In the genomic region with DNA sequence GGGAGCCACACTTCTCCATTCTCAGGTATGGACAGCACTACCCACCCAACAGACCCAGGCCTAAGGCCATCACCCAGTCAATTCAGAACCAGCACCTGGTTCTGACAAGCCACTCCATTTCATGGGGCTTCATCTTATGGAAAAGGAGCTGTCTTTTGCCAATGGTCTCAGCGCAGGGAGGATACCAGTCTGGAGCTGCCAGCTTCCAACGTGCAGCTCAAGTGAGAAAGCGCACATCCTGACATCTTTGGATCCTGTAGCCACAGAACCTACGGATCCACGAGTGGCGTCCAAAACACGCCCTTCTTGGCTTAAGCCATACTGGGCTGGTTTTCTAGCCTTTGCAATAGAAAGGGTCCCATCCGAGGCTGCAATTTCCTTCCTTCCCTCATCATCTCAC, we compare ENCODE assay signal across 24 cellular contexts.
"Had no signal": no experiment of that assay in that cellular context is flagged by ENCODE, and none has a peak within 500 bp of the region (broad histone marks: within the 10 kb centered on the region; RNA-seq: fewer than 3 reads in every experiment).

No MANE protein-coding gene starts in this region.

- ATAC-seq: activated CD8-positive, alpha-beta T cell treated with anti-CD3 and anti-CD28 coated beads, Interleukin-2, amount 10 ng/mL, durations not matched to agents 7 days and 5 days; body of pancreas; effector memory CD8-positive, alpha-beta T cell; heart left ventricle; left cardiac atrium; mucosa of descending colon; SK-N-SH treated with all-trans-retinoic acid at 6 μM for 48 hours; stimulated activated naive CD8-positive, alpha-beta T cell treated with anti-CD3 and anti-CD28 coated beads, Interleukin-15, amount 100 ng/mL, for 72 hours; T-cell had no signal

- H3K4me3 Mint-ChIP-seq: activated CD4-positive, alpha-beta T cell treated with anti-CD3 and anti-CD28 coated beads, Interleukin-2, amount 10 ng/mL, durations not matched to agents 7 days and 5 days; activated CD8-positive, alpha-beta T cell treated with anti-CD3 and anti-CD28 coated beads, Interleukin-2, amount 10 ng/mL, durations not matched to agents 7 days and 5 days; activated T-helper 1 cell treated with anti-CD3 and anti-CD28 coated beads, Interleukin-12 subunit alpha, Interleukin-12 subunit beta, Interleukin-2, Interleukin-4 antibody, amounts not matched to agents 30 ng/mL and 10 ng/mL and 1 ng/mL, durations not matched to agents 14 hours and 24 hours and 36 hours; effector memory CD8-positive, alpha-beta T cell; memory B cell; neural progenitor cell; stimulated activated naive CD8-positive, alpha-beta T cell treated with anti-CD3 and anti-CD28 coated beads, Interleukin-15, amount 100 ng/mL, for 72 hours; T-cell; T-helper 2 cell treated with Interferon-gamma antibody and Interleukin-4, amounts not matched to agents 5 μg/mL and 100 μg/mL, for 36 hours had no signal

- H3K4me1 ChIP-seq: body of pancreas, neural progenitor cell, prostate gland, transverse colon had no signal

- H3K27me3 ChIP-seq: body of pancreas, dorsolateral prefrontal cortex, heart left ventricle, neural progenitor cell, transverse colon had no signal

- H3K4me3 ChIP-seq: body of pancreas, dorsolateral prefrontal cortex, heart left ventricle, mucosa of descending colon, neural progenitor cell, prostate gland, transverse colon had no signal

- H3K27ac ChIP-seq: body of pancreas, dorsolateral prefrontal cortex, neural progenitor cell, prostate gland, WERI-Rb-1 had no signal

- DNase-seq: activated CD4-positive, alpha-beta T cell treated with anti-CD3 and anti-CD28 coated beads, Interleukin-2, amount 10 ng/mL, durations not matched to agents 7 days and 5 days; activated CD4-positive, CD25-positive, alpha-beta regulatory T cell treated with anti-CD3 and anti-CD28 coated beads, Interleukin-2, amount 50 U/mL, for 72 hours; activated CD8-positive, alpha-beta T cell treated with anti-CD3 and anti-CD28 coated beads, Interleukin-2, amount 10 ng/mL, durations not matched to agents 7 days and 5 days; activated gamma-delta T cell; activated naive CD4-positive, alpha-beta T cell treated with anti-CD3 and anti-CD28 coated beads, Interleukin-2, amount 50 U/mL, for 16 hours; anterior cingulate cortex; body of pancreas; dorsolateral prefrontal cortex; effector memory CD8-positive, alpha-beta T cell; heart left ventricle; islet precursor cell; left cardiac atrium; mucosa of descending colon; stimulated activated CD4-positive, alpha-beta T cell treated with anti-CD3 and anti-CD28 coated beads, Interleukin-1b, Interleukin-23, amount 100 ng/mL, for 48 hours; stimulated activated naive CD8-positive, alpha-beta T cell treated with anti-CD3 and anti-CD28 coated beads, Interleukin-15, amount 100 ng/mL, for 72 hours; T-cell; transverse colon; WERI-Rb-1 had no signal

- H3K36me3 ChIP-seq: heart left ventricle, neural progenitor cell, prostate gland, transverse colon, WERI-Rb-1 had no signal

- H3K4me1 Mint-ChIP-seq: activated CD4-positive, alpha-beta T cell treated with anti-CD3 and anti-CD28 coated beads, Interleukin-2, amount 10 ng/mL, durations not matched to agents 7 days and 5 days; memory B cell; stimulated activated naive CD8-positive, alpha-beta T cell treated with anti-CD3 and anti-CD28 coated beads, Interleukin-15, amount 100 ng/mL, for 72 hours; T-cell had no signal

- H3K36me3 Mint-ChIP-seq: memory B cell, neural progenitor cell, T-cell had no signal

- H3K27me3 Mint-ChIP-seq: effector memory CD8-positive, alpha-beta T cell; stimulated activated naive CD8-positive, alpha-beta T cell treated with anti-CD3 and anti-CD28 coated beads, Interleukin-15, amount 100 ng/mL, for 72 hours; T-cell had no signal

- H3K9me3 Mint-ChIP-seq: activated T-helper 1 cell treated with anti-CD3 and anti-CD28 coated beads, Interleukin-12 subunit alpha, Interleukin-12 subunit beta, Interleukin-2, Interleukin-4 antibody, amounts not matched to agents 30 ng/mL and 10 ng/mL and 1 ng/mL, durations not matched to agents 14 hours and 24 hours and 36 hours; T-helper 2 cell treated with Interferon-gamma antibody and Interleukin-4, amounts not matched to agents 5 μg/mL and 100 μg/mL, for 36 hours had no signal

- H3K27ac Mint-ChIP-seq: activated CD8-positive, alpha-beta T cell treated with anti-CD3 and anti-CD28 coated beads, Interleukin-2, amount 10 ng/mL, durations not matched to agents 7 days and 5 days; activated T-helper 1 cell treated with anti-CD3 and anti-CD28 coated beads, Interleukin-12 subunit alpha, Interleukin-12 subunit beta, Interleukin-2, Interleukin-4 antibody, amounts not matched to agents 30 ng/mL and 10 ng/mL and 1 ng/mL, durations not matched to agents 14 hours and 24 hours and 36 hours; memory B cell; neural progenitor cell; stimulated activated naive CD8-positive, alpha-beta T cell treated with anti-CD3 and anti-CD28 coated beads, Interleukin-15, amount 100 ng/mL, for 72 hours; T-cell; T-helper 2 cell treated with Interferon-gamma antibody and Interleukin-4, amounts not matched to agents 5 μg/mL and 100 μg/mL, for 36 hours had no signal

- H3K9me3 ChIP-seq: prostate gland, transverse colon had no signal
